In genomic region chr1:168782731-168783130, GRCh38 we compare ENCODE assay signal across 25 cellular contexts. TPM values are rescaled to one million over a fixed set of nuclear protein-coding genes. Genes with fewer than 3 reads are reported as not detected.
DNase-seq lines count a peak whose midpoint lies in the region; ATAC-seq, FAIRE-seq and TF ChIP-seq lines count a peak whose summit lies in the region.
"Had no signal": no experiment of that assay in that cellular context is flagged by ENCODE, and none has a peak within 500 bp of the region (broad histone marks: within the 10 kb centered on the region; RNA-seq: fewer than 3 reads in every experiment).

No MANE protein-coding gene starts in this region.

- H4K20me1 ChIP-seq in IMR-90 (ENCODE audit: insufficient read depth, low read length), result no peaks in the 10 kb centered on the region
- H4K20me1 ChIP-seq: BLaER1 had no signal

- no peaks in the 10 kb centered on the region for H3K79me1 ChIP-seq in IMR-90 (ENCODE audit: low read depth in 1 of 2, low read length in 2 of 2)

- H3K23ac ChIP-seq in IMR-90 (ENCODE audit: low read depth, low read length), result no peak overlapping the region

- no peaks in the 10 kb centered on the region for H3K9me1 ChIP-seq in IMR-90 (ENCODE audit: insufficient read depth, low read length)

- TF ChIP-seq CTCF in D721Med (IDR thresholded peaks at IDR 0.05; ENCODE audit: insufficient read depth, missing control alignments) (no peak), IMR-90 (conservative IDR thresholded peaks at IDR 0.05; ENCODE audit: low read depth, low read length) (no peak), nephron (IDR thresholded peaks at IDR 0.05; ENCODE audit: unreplicated experiment in 3 of 3) (no peak), psoas muscle (IDR thresholded peaks at IDR 0.05) (no peak)

- H2BK20ac ChIP-seq in IMR-90 (ENCODE audit: low read depth, low read length), result no peak overlapping the region

- H3K4me2 ChIP-seq in IMR-90 (ENCODE audit: low read depth, low read length), result no peak overlapping the region
- H3K4me2 ChIP-seq: BLaER1 had no signal

- H4K8ac ChIP-seq in IMR-90 (ENCODE audit: low read depth in 2 of 2, low read length in 2 of 2), result no peak overlapping the region

- H3K9me3 Mint-ChIP-seq in nephron, result peaks cover 4% of the 10 kb centered on the region
- H3K9me3 Mint-ChIP-seq: CD8-positive, alpha-beta memory T cell had no signal

- H3K9me3 ChIP-seq in IMR-90 (ENCODE audit: control insufficient read depth, insufficient read depth, low read length) (no peaks in the 10 kb centered on the region), psoas muscle (no peaks in the 10 kb centered on the region)
- H3K9me3 ChIP-seq: BE2C, BLaER1 had no signal

- BruUV-seq in IMR-90 (replicated peaks; lab: Mats Ljungman, UMichigan), result no TSS peak

- no peak overlapping the region for H3K56ac ChIP-seq in IMR-90 (ENCODE audit: extremely low read depth, insufficient read depth, low read length)

- intact Hi-C loops in IMR-90 (cut with micrococcal nuclease), result no loop called here
- intact Hi-C loops in psoas muscle (cut with DNase I), result loop anchor here in 1 of 2 donors (5.0 kb wide), 1 partner anchor 70 kb away; no protein-coding TSS in a partner anchor
- intact Hi-C loops in left ventricle myocardium superior (cut with micrococcal nuclease), result no loop called here

- peak overlapping the region in 2 of 3 experiments; percentile 29 to 91 for H3K27ac Mint-ChIP-seq in nephron
- H3K27ac Mint-ChIP-seq: CD14-positive monocyte; CD4-positive, alpha-beta memory T cell; CD4-positive, CD25-positive, alpha-beta regulatory T cell; CD8-positive, alpha-beta memory T cell had no signal

- dilution Hi-C loops in IMR-90 (cut with HindIII; ENCODE audit: low sequenced_read_pairs, unreplicated experiment), result no loop called here

- H3K4me3 Mint-ChIP-seq in nephron, result no peak overlapping the region
- H3K4me3 Mint-ChIP-seq: CD14-positive monocyte; CD4-positive, CD25-positive, alpha-beta regulatory T cell; CD8-positive, alpha-beta memory T cell had no signal

- H3K4me1 Mint-ChIP-seq in nephron, result peaks cover 49% of the 10 kb centered on the region
- H3K4me1 Mint-ChIP-seq: CD14-positive monocyte; CD4-positive, alpha-beta memory T cell; CD4-positive, CD25-positive, alpha-beta regulatory T cell had no signal

- H2AK9ac ChIP-seq in IMR-90 (replicated peaks; ENCODE audit: low read depth, low read length, poor library complexity), result no peak overlapping the region

- H3K14ac ChIP-seq in IMR-90 (replicated peaks; ENCODE audit: low read depth, low read length), result no peak overlapping the region

- WGBS in IMR-90 (ENCODE audit: extremely low coverage in 2 of 2, insufficient read length in 1 of 2), 2 experiments, result no CpG with 5 or more reads among the region's 3 CpGs
- 86 to 98% (median 93%) methylated on average over 3 of the region's 3 CpGs for WGBS in psoas muscle, 3 donors

- no peak for TF ChIP-seq POLR2A in IMR-90 (IDR thresholded peaks at IDR 0.05; ENCODE audit: low read depth, low read length)

- no peak overlapping the region for H3K9ac ChIP-seq in IMR-90 (ENCODE audit: low read depth, low read length)
- H3K9ac ChIP-seq: BLaER1 had no signal

- no peak for ATAC-seq in IMR-90 (ENCODE audit: low read depth)
- no peak for ATAC-seq in psoas muscle
- no peak for ATAC-seq in HG03469 (IDR thresholded peaks at IDR 0.05; ENCODE audit: unreplicated experiment)
- no peak for ATAC-seq in left ventricle myocardium superior

- H3K4me1 ChIP-seq in IMR-90 (ENCODE audit: control insufficient read depth, insufficient read depth, low read length), result no peaks in the 10 kb centered on the region
- H3K4me1 ChIP-seq in psoas muscle, result peaks cover 15% of the 10 kb centered on the region
- H3K4me1 ChIP-seq: BE2C, BLaER1 had no signal

- POLR2A ChIA-PET in IMR-90 (lab: Charles Lee; ENCODE audit: unreplicated experiment), result no interaction called here

- CTCF ChIA-PET in IMR-90 (lab: Yijun Ruan, JAX), result no interaction called here

- H3K27ac ChIP-seq in IMR-90 (ENCODE audit: insufficient read depth, low read length) (no peak overlapping the region), psoas muscle (peak overlapping the region; percentile 51), caudate nucleus (ENCODE audit: low read depth, low read length) (no peak overlapping the region)
- H3K27ac ChIP-seq: BLaER1 had no signal

- H4K91ac ChIP-seq in IMR-90 (ENCODE audit: insufficient read depth, low read depth, low read length), result no peak overlapping the region

- DNase-seq in D721Med (ENCODE audit: insufficient read length, low spot score) (no peak), IMR-90 (no peak), psoas muscle (no peak), left ventricle myocardium superior (no peak), caudate nucleus (lab: John Stamatoyannopoulos, UW) (no peak), midbrain (lab: John Stamatoyannopoulos, UW) (no peak)
- DNase-seq: 8988T; ACHN; BE2C; C1 segment of cervical spinal cord; CD4-positive, alpha-beta memory T cell; CD4-positive, CD25-positive, alpha-beta regulatory T cell; CD8-positive, alpha-beta memory T cell; COR-L47; DMS79 treated with DMSO at 0.1 percent for 48 hours; GF-D8 had no signal

- H3K27me3 ChIP-seq in IMR-90 (ENCODE audit: control insufficient read depth, insufficient read depth, low read length) (no peaks in the 10 kb centered on the region), psoas muscle (ENCODE audit: insufficient read depth in 3 of 3, low read length in 2 of 3) (no peaks in the 10 kb centered on the region)
- H3K27me3 ChIP-seq: BE2C, BLaER1 had no signal

- no peak overlapping the region for H2BK15ac ChIP-seq in IMR-90 (ENCODE audit: low read depth, low read length)

- in situ Hi-C loops in IMR-90 (cut with MboI; ENCODE audit: low sequenced_read_pairs), result no loop called here

- no peak overlapping the region for H2AK5ac ChIP-seq in IMR-90 (ENCODE audit: low read depth, low read length)

- no peaks in the 10 kb centered on the region for H3K27me3 Mint-ChIP-seq in nephron (ENCODE audit: low read depth)

- H3K4me3 ChIP-seq in IMR-90 (ENCODE audit: insufficient read depth, low read depth, low read length) (no peak overlapping the region), psoas muscle (no peak overlapping the region)
- H3K4me3 ChIP-seq: BLaER1 had no signal

- no peak overlapping the region for H3K18ac ChIP-seq in IMR-90 (ENCODE audit: low read depth, low read length)

- H4K5ac ChIP-seq in IMR-90 (ENCODE audit: low read depth, low read length), result no peak overlapping the region

- TF ChIP-seq RAD21 in IMR-90 (IDR thresholded peaks at IDR 0.05; ENCODE audit: low read length), result no peak

- no peak overlapping the region for H2BK120ac ChIP-seq in IMR-90 (ENCODE audit: low read depth, low read length)

- no peaks in the 10 kb centered on the region for H3K36me3 Mint-ChIP-seq in nephron (ENCODE audit: low read depth)
- H3K36me3 Mint-ChIP-seq: CD14-positive monocyte; CD4-positive, alpha-beta memory T cell; CD4-positive, CD25-positive, alpha-beta regulatory T cell; CD8-positive, alpha-beta memory T cell had no signal

- H2AFZ ChIP-seq in IMR-90 (replicated peaks; ENCODE audit: low read length, poor library complexity), result no peak overlapping the region

- no peak overlapping the region for H3K4ac ChIP-seq in IMR-90 (ENCODE audit: low read depth, low read length)

- H2BK5ac ChIP-seq in IMR-90 (ENCODE audit: low read depth, low read length, poor library complexity, severe bottlenecking), result no peak overlapping the region

- H3K36me3 ChIP-seq in IMR-90 (ENCODE audit: control insufficient read depth, insufficient read depth, low read length) (no peaks in the 10 kb centered on the region), psoas muscle (ENCODE audit: insufficient read depth in 1 of 2, low read depth in 1 of 2) (no peaks in the 10 kb centered on the region)
- H3K36me3 ChIP-seq: BE2C, BLaER1 had no signal

- peak; percentile 71 for FAIRE-seq in D721Med (lab: Jason Lieb, UNC)
- FAIRE-seq: A204.1, G401.6, GM12891 had no signal

TF ChIP-seq in IMR-90, 13 proteins besides CTCF, POLR2A, EP300 and RAD21:
- TF ChIP-seq MXI1 (IDR thresholded peaks at IDR 0.05; ENCODE audit: borderline replicate concordance, low read depth, low read length) (no peak), CEBPB (IDR thresholded peaks at IDR 0.05; ENCODE audit: low read depth, low read length) (0 out of 2 replicates have a peak, but pooled peaks have one; percentile 29)

RNA-seq across cellular contexts. Expression of gene DPT, which starts 53.7 kb away (rescaled TPM):
- total RNA-seq in IMR-90 (2012; rRNA removed), result not detected in 2 replicates
- not detected in 2 replicates for polyA plus RNA-seq in IMR-90 (2012; rRNA removed)
- not detected in 2 replicates for polyA plus RNA-seq in IMR-90 (2012; cell fraction: cytosol; rRNA removed)
- not detected in 2 replicates for polyA plus RNA-seq in IMR-90 (2012; cell fraction: nucleus; rRNA removed; ENCODE audit: low replicate concordance)
- 10 to 100 TPM in 2 of 4 donors, 1 to 10 TPM in 2; 8.5 to 39.4 (median 10.8) TPM for total RNA-seq in psoas muscle
- 10 to 100 TPM in 1 of 3 donors, 1 to 10 TPM in 2; 8.5 to 15.8 (median 8.5) TPM for polyA plus RNA-seq in psoas muscle
- 35.3 TPM for total RNA-seq in left ventricle myocardium superior
- total RNA-seq: A673; CD4-positive, alpha-beta memory T cell; CD4-positive, CD25-positive, alpha-beta regulatory T cell; CD8-positive, alpha-beta memory T cell had no signal
- polyA plus RNA-seq: AG04450; CD14-positive monocyte; CD4-positive, alpha-beta memory T cell; CD4-positive, CD25-positive, alpha-beta regulatory T cell; CD8-positive, alpha-beta memory T cell had no signal
